ENCODE assay signal across 8 cellular contexts in genomic region chr18:34493099-34493544, GRCh38.
A peak's percentile ranks its signal among the peaks of the same experiment; 100 is the strongest.
DNase-seq lines count a peak whose midpoint lies in the region; ATAC-seq and TF ChIP-seq lines count a peak whose summit lies in the region.

No MANE protein-coding gene starts in this region.

- H3K4me1 Mint-ChIP-seq in mesothelial cell of epicardium (peaks cover 26% of the 10 kb centered on the region), type B pancreatic cell (ENCODE audit: unreplicated experiment) (peaks cover 4% of the 10 kb centered on the region)

- H3K9me3 ChIP-seq in SK-N-SH = no peaks in the 10 kb centered on the region

- no peaks in the 10 kb centered on the region for H3K9me2 ChIP-seq in SK-N-SH

- H3F3A ChIP-seq in SK-N-SH (replicated peaks; ENCODE audit: insufficient read depth) = peaks cover 8% of the 10 kb centered on the region

- H3K27me3 Mint-ChIP-seq in mesothelial cell of epicardium (ENCODE audit: low read depth) (peaks cover 38% of the 10 kb centered on the region), type B pancreatic cell (peaks cover 69% of the 10 kb centered on the region)

- no peak; a peak in 1 of 4 replicates for TF ChIP-seq EP300 in SK-N-SH (IDR thresholded peaks at IDR 0.05; ENCODE audit: borderline replicate concordance in 1 of 2, low read depth in 1 of 2, low read length in 1 of 2)

- in situ Hi-C loops in GM13976 (cut with MboI; ENCODE audit: low sequenced_read_pairs, unreplicated experiment) = no loop called here

- DNase-seq in GM13976 (ENCODE audit: low spot score) (peak; percentile 32), H7 (peak; percentile 73), NCI-H1048 (lab: John Stamatoyannopoulos, UW) (peak; percentile 9), SK-N-SH (peak; percentile 87), mesothelial cell of epicardium (ENCODE audit: low spot score in 2 of 2, unreplicated experiment in 2 of 2) (peak; percentile 53 to 70), type B pancreatic cell (ENCODE audit: extremely low spot score, unreplicated experiment) (peak; percentile 76)
- no peak for DNase-seq in stimulated activated CD4-positive, alpha-beta T cell treated with anti-CD3 and anti-CD28 coated beads, Interleukin-4, amount 100 ng/mL, for 24 hours

- peak overlapping the region; percentile 79 for H3K4me3 Mint-ChIP-seq in mesothelial cell of epicardium
- peak overlapping the region; percentile 86 for H3K4me3 Mint-ChIP-seq in type B pancreatic cell

- peak; percentile 65 for ATAC-seq in esophagus mucosa

- H3K9ac ChIP-seq in SK-N-SH = no peak overlapping the region

- POLR2A ChIA-PET in SK-N-SH (lab: Yijun Ruan, JAX) = no interaction called here

- 0 out of 2 replicates have a peak, but pooled peaks have one; percentile 12 for TF ChIP-seq RAD21 in SK-N-SH (IDR thresholded peaks at IDR 0.05; ENCODE audit: low read length)

- H3K36me3 Mint-ChIP-seq in mesothelial cell of epicardium (no peaks in the 10 kb centered on the region), type B pancreatic cell (no peaks in the 10 kb centered on the region)

- CTCF ChIA-PET in SK-N-SH (lab: Yijun Ruan, JAX) = no interaction called here

- H3K27ac Mint-ChIP-seq in mesothelial cell of epicardium (peak overlapping the region; percentile 96), type B pancreatic cell (peak overlapping the region; percentile 88)

- H4K20me1 ChIP-seq in SK-N-SH (ENCODE audit: insufficient read depth) = no peaks in the 10 kb centered on the region

- peak overlapping the region; percentile 72 for H3K4me3 ChIP-seq in H7 (ENCODE audit: insufficient read depth, low read depth, low read length)
- peak overlapping the region; percentile 53 to 58 for H3K4me3 ChIP-seq in SK-N-SH (ENCODE audit: low read depth in 2 of 2, low read length in 1 of 2)

- H3K4me1 ChIP-seq in SK-N-SH (ENCODE audit: control insufficient read depth in 1 of 2, insufficient read depth in 2 of 2, low read depth in 1 of 2, low read length in 1 of 2) = no peaks in the 10 kb centered on the region; a peak in 2 of 4 replicates

- no peak for TF ChIP-seq CTCF in GM13976 (IDR thresholded peaks at IDR 0.05; ENCODE audit: borderline replicate concordance, control extremely low read depth, extremely low read depth, insufficient read depth, missing control alignments)
- no peak for TF ChIP-seq CTCF in SK-N-SH (IDR thresholded peaks at IDR 0.05)
- TF ChIP-seq CTCF in mesothelial cell of epicardium (IDR thresholded peaks at IDR 0.05; ENCODE audit: unreplicated experiment) = no peak
- TF ChIP-seq CTCF in type B pancreatic cell (conservative IDR thresholded peaks at IDR 0.05) = no peak

- peak overlapping the region; percentile 78 for H3K4me2 ChIP-seq in SK-N-SH

- under 1% methylated on average over 15 of the region's 18 CpGs for WGBS in SK-N-SH (ENCODE audit: low lambda C conversion rate)

- H3K27me3 ChIP-seq in H7 (ENCODE audit: control insufficient read depth, insufficient read depth, low read length) = no peaks in the 10 kb centered on the region
- no peaks in the 10 kb centered on the region for H3K27me3 ChIP-seq in SK-N-SH (ENCODE audit: insufficient read depth)

- peak overlapping the region in 1 of 2 experiments; percentile 73; a peak in 2 of 4 replicates for H3K27ac ChIP-seq in SK-N-SH (ENCODE audit: low read depth in 2 of 2, low read length in 1 of 2)

- H3K79me2 ChIP-seq in SK-N-SH (ENCODE audit: insufficient read depth) = no peaks in the 10 kb centered on the region

- 0 out of 2 replicates have a peak overlapping the region, but pooled peaks have one; percentile 59 for H2AFZ ChIP-seq in SK-N-SH (ENCODE audit: low read depth)

- H3K9me3 Mint-ChIP-seq in mesothelial cell of epicardium (no peaks in the 10 kb centered on the region), type B pancreatic cell (no peaks in the 10 kb centered on the region)

- H3K36me3 ChIP-seq in H7 (replicated peaks; ENCODE audit: control insufficient read depth, insufficient read depth, low read length) = no peaks in the 10 kb centered on the region
- no peaks in the 10 kb centered on the region for H3K36me3 ChIP-seq in SK-N-SH (replicated peaks in 1 of 2; ENCODE audit: control insufficient read depth in 1 of 2, insufficient read depth in 2 of 2, low read length in 1 of 2)

TF ChIP-seq in SK-N-SH, 30 proteins besides CTCF, POLR2A, EP300 and RAD21:
- TF ChIP-seq RFX5 (IDR thresholded peaks at IDR 0.05; ENCODE audit: low read length) (no peak), JUND (IDR thresholded peaks at IDR 0.05) (no peak; the same call in 1 of the 2 replicates), SIN3A (IDR thresholded peaks at IDR 0.05; ENCODE audit: borderline replicate concordance, low read depth, low read length) (no peak), GATA2 (CRISPR knock-in tag; IDR thresholded peaks at IDR 0.05) (peak; percentile 38; the same call in 1 of the 2 replicates), MEF2A (IDR thresholded peaks at IDR 0.05; ENCODE audit: borderline replicate concordance, low read depth) (no peak), TEAD4 (IDR thresholded peaks at IDR 0.05; ENCODE audit: borderline replicate concordance, insufficient read depth) (no peak), ELF1 (IDR thresholded peaks at IDR 0.05) (no peak), FOXM1 (IDR thresholded peaks at IDR 0.05; ENCODE audit: low read depth) (no peak), USF1 (IDR thresholded peaks at IDR 0.05; ENCODE audit: borderline replicate concordance, low read depth) (peak; percentile 53; the same call in 1 of the 2 replicates), FOSL2 (IDR thresholded peaks at IDR 0.05; ENCODE audit: borderline replicate concordance, low read depth) (no peak), RXRA (IDR thresholded peaks at IDR 0.05; ENCODE audit: borderline replicate concordance, low read depth) (no peak), NFIC (IDR thresholded peaks at IDR 0.05; ENCODE audit: borderline replicate concordance) (no peak), CHD2 (IDR thresholded peaks at IDR 0.05; ENCODE audit: low read length, partially characterized antibody) (peak; percentile 46), MAX (IDR thresholded peaks at IDR 0.05; ENCODE audit: low read depth) (0 out of 2 replicates have a peak, but pooled peaks have one; percentile 15), RCOR1 (IDR thresholded peaks at IDR 0.05; ENCODE audit: low read length) (peak; percentile 48; the same call in 1 of the 2 replicates), MXI1 (IDR thresholded peaks at IDR 0.05; ENCODE audit: low read depth, low read length) (0 out of 2 replicates have a peak, but pooled peaks have one; percentile 21), NRF1 (IDR thresholded peaks at IDR 0.05; ENCODE audit: low read depth, low read length) (no peak)
